In the genomic region with DNA sequence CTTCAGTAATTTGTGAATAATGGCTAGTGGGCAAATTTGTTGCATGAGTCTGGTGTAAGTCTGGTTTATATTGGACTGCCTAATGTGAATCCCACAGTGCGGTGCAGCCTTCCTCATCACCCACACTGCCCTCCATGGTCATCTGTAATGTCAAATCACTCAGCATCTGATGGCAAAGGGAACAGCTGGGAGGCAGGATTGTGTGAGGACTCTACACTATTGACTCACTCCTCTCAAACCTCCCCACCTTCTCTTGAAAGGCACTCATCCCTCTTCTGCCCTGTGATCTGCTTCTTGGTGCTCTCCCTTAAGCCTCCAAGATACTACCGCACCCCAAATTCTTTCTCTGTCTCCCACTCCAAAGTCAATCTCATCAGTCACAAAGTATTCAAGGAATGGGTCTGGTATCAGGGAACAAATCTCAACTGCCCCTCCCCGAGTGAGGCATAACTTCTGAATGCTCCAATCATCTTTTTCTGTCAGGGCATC, we compare ENCODE assay signal across 9 cellular contexts.
DNase-seq lines count a peak whose midpoint lies in the region; ATAC-seq and TF ChIP-seq lines count a peak whose summit lies in the region.
"Had no signal": no experiment of that assay in that cellular context is flagged by ENCODE, and none has a peak within 500 bp of the region (broad histone marks: within the 10 kb centered on the region; RNA-seq: fewer than 3 reads in every experiment).

No MANE protein-coding gene starts in this region.

- H3K4me3 ChIP-seq in epithelial cell of esophagus (ENCODE audit: low read length) (no peak overlapping the region), H7 (ENCODE audit: insufficient read depth, low read depth, low read length) (no peak overlapping the region)

- no peak overlapping the region for H3K4me3 Mint-ChIP-seq in activated CD4-positive, alpha-beta T cell treated with anti-CD3 and anti-CD28 coated beads, Interleukin-2, amount 10 ng/mL, durations not matched to agents 24 days and 14 days
- no peak overlapping the region for H3K4me3 Mint-ChIP-seq in activated CD8-positive, alpha-beta T cell treated with anti-CD3 and anti-CD28 coated beads for 36 hours

- CTCF ChIA-PET in activated CD8-positive, alpha-beta T cell treated with anti-CD3 and anti-CD28 coated beads for 36 hours (lab: Charles Lee), result no interaction called here

- peaks cover 2% of the 10 kb centered on the region for H3K27me3 Mint-ChIP-seq in activated CD4-positive, alpha-beta T cell treated with anti-CD3 and anti-CD28 coated beads, Interleukin-2, amount 10 ng/mL, durations not matched to agents 24 days and 14 days
- no peaks in the 10 kb centered on the region for H3K27me3 Mint-ChIP-seq in activated CD8-positive, alpha-beta T cell treated with anti-CD3 and anti-CD28 coated beads for 36 hours

- DNase-seq in NCI-H2171 treated with DMSO at 0.1 percent for 48 hours (lab: John Stamatoyannopoulos, UW) (peak; percentile 62), epithelial cell of esophagus (ENCODE audit: low read depth) (peak; percentile 82), renal cortical epithelial cell (ENCODE audit: low read depth) (peak; percentile 49), H7 (no peak), ecto neural progenitor cell (ENCODE audit: low spot score) (no peak)
- DNase-seq in activated CD4-positive, alpha-beta T cell treated with anti-CD3 and anti-CD28 coated beads, Interleukin-2, amount 10 ng/mL, durations not matched to agents 24 days and 14 days, result no peak
- no peak for DNase-seq in activated CD8-positive, alpha-beta T cell treated with anti-CD3 and anti-CD28 coated beads for 36 hours
- DNase-seq: activated CD4-positive, alpha-beta T cell treated with anti-CD3 and anti-CD28 coated beads, Interleukin-2, amount 50 U/mL, for 1 hour had no signal

- H3K36me3 ChIP-seq in H7 (replicated peaks; ENCODE audit: control insufficient read depth, insufficient read depth, low read length), result no peaks in the 10 kb centered on the region

- H3K27me3 ChIP-seq in H7 (ENCODE audit: control insufficient read depth, insufficient read depth, low read length), result no peaks in the 10 kb centered on the region

- no peaks in the 10 kb centered on the region for H3K36me3 Mint-ChIP-seq in activated CD4-positive, alpha-beta T cell treated with anti-CD3 and anti-CD28 coated beads, Interleukin-2, amount 10 ng/mL, durations not matched to agents 24 days and 14 days (ENCODE audit: low read depth)
- H3K36me3 Mint-ChIP-seq in activated CD8-positive, alpha-beta T cell treated with anti-CD3 and anti-CD28 coated beads for 36 hours (ENCODE audit: low read depth), result no peaks in the 10 kb centered on the region

- intact Hi-C loops in activated CD4-positive, alpha-beta T cell treated with anti-CD3 and anti-CD28 coated beads, Interleukin-2, amount 10 ng/mL, durations not matched to agents 24 days and 14 days (cut with micrococcal nuclease), result no loop called here
- intact Hi-C loops in activated CD8-positive, alpha-beta T cell treated with anti-CD3 and anti-CD28 coated beads for 36 hours (cut with micrococcal nuclease), result no loop called here

- peak; percentile 58 for ATAC-seq in GM19463 (IDR thresholded peaks at IDR 0.05; ENCODE audit: unreplicated experiment)
- no peak for ATAC-seq in activated CD8-positive, alpha-beta T cell treated with anti-CD3 and anti-CD28 coated beads for 36 hours

- POLR2A ChIA-PET in activated CD8-positive, alpha-beta T cell treated with anti-CD3 and anti-CD28 coated beads for 36 hours (lab: Charles Lee), result no interaction called here

- no peak overlapping the region for H3K27ac Mint-ChIP-seq in activated CD4-positive, alpha-beta T cell treated with anti-CD3 and anti-CD28 coated beads, Interleukin-2, amount 10 ng/mL, durations not matched to agents 24 days and 14 days
- no peak overlapping the region for H3K27ac Mint-ChIP-seq in activated CD8-positive, alpha-beta T cell treated with anti-CD3 and anti-CD28 coated beads for 36 hours

- H3K4me1 Mint-ChIP-seq in activated CD4-positive, alpha-beta T cell treated with anti-CD3 and anti-CD28 coated beads, Interleukin-2, amount 10 ng/mL, durations not matched to agents 24 days and 14 days, result no peaks in the 10 kb centered on the region
- no peaks in the 10 kb centered on the region for H3K4me1 Mint-ChIP-seq in activated CD8-positive, alpha-beta T cell treated with anti-CD3 and anti-CD28 coated beads for 36 hours (ENCODE audit: low read depth)

- no peaks in the 10 kb centered on the region for H3K9me3 Mint-ChIP-seq in activated CD4-positive, alpha-beta T cell treated with anti-CD3 and anti-CD28 coated beads, Interleukin-2, amount 10 ng/mL, durations not matched to agents 24 days and 14 days
- no peaks in the 10 kb centered on the region for H3K9me3 Mint-ChIP-seq in activated CD8-positive, alpha-beta T cell treated with anti-CD3 and anti-CD28 coated beads for 36 hours

- TF ChIP-seq CTCF in epithelial cell of esophagus (IDR thresholded peaks at IDR 0.05; ENCODE audit: insufficient read depth, low read depth, low read length, missing control alignments), result no peak
- TF ChIP-seq CTCF in activated CD8-positive, alpha-beta T cell treated with anti-CD3 and anti-CD28 coated beads for 36 hours (IDR thresholded peaks at IDR 0.05), result no peak

Comparison
In these comparisons a context has a peak if more than half of its experiments do, and no peak if none do; other contexts are left out.
1. DNase-seq: peak in NCI-H2171 treated with DMSO at 0.1 percent for 48 hours (single experiment), epithelial cell of esophagus (single experiment) and renal cortical epithelial cell (single experiment); none in activated CD4-positive, alpha-beta T cell treated with anti-CD3 and anti-CD28 coated beads, Interleukin-2, amount 10 ng/mL, durations not matched to agents 24 days and 14 days (single experiment), activated CD8-positive, alpha-beta T cell treated with anti-CD3 and anti-CD28 coated beads for 36 hours (single experiment), H7 (single experiment) and ecto neural progenitor cell (single experiment).